17 cellular contexts compared by ENCODE assay signal in the genomic region with DNA sequence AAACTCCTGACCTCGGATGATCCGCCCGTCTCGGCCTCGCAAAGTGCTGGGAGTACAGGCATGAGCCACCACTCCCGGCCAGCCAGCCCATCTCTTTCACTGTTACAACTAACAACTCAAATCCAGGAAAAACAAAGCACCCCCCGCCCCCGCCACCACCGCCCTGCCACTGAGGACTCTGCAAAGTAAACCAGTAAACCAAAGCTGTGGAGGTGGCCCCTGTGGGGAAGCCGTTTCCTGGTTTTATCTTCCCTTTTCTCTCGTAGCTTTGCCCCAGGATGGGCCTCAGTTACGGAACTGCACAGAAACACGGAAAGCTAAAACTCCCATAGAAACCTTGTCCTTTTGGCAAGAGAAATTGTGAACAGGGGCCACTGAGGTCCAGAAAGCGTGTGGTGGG.
"Had no signal": no experiment of that assay in that cellular context is flagged by ENCODE, and none has a peak within 500 bp of the region (broad histone marks: within the 10 kb centered on the region; RNA-seq: fewer than 3 reads in every experiment).

No MANE protein-coding gene starts in this region.

- DNase-seq: activated CD4-positive, alpha-beta T cell treated with anti-CD3 and anti-CD28 coated beads, Interleukin-2, amount 10 ng/mL, durations not matched to agents 7 days and 5 days; activated CD4-positive, CD25-positive, alpha-beta regulatory T cell; activated CD8-positive, alpha-beta memory T cell treated with anti-CD3 and anti-CD28 coated beads for 24 hours; activated gamma-delta T cell treated with Interleukin-2 at 50 U/mL for 16 hours; anterior cingulate cortex; cerebellar nuclear complex; effector memory CD4-positive, alpha-beta T cell; foreskin melanocyte; naive thymus-derived CD4-positive, alpha-beta T cell; stimulated activated CD4-positive, alpha-beta T cell treated with anti-CD3 and anti-CD28 coated beads, Interleukin-12 subunit alpha, Interleukin-12 subunit beta, amount 100 ng/mL, for 4 hours; stimulated activated CD4-positive, alpha-beta T cell treated with anti-CD3 and anti-CD28 coated beads, Interleukin-2, amount 100 ng/mL, for 24 hours; T-helper 17 cell; thyroid gland; uterus had no signal

- H3K27me3 ChIP-seq: thyroid gland had no signal

- H3K4me3 ChIP-seq: heart left ventricle, left lung, thyroid gland, uterus had no signal

- ATAC-seq: heart left ventricle; left lung; naive thymus-derived CD4-positive, alpha-beta T cell; T-helper 17 cell had no signal

- H3K9me3 ChIP-seq: thyroid gland had no signal

- H3K36me3 ChIP-seq: heart left ventricle, left lung, thyroid gland, uterus had no signal

- H3K4me1 ChIP-seq: parathyroid adenoma had no signal

- H3K27ac ChIP-seq: heart left ventricle, left lung, parathyroid adenoma, thyroid gland, uterus had no signal
